23 cellular contexts compared by ENCODE assay signal in the genomic region with DNA sequence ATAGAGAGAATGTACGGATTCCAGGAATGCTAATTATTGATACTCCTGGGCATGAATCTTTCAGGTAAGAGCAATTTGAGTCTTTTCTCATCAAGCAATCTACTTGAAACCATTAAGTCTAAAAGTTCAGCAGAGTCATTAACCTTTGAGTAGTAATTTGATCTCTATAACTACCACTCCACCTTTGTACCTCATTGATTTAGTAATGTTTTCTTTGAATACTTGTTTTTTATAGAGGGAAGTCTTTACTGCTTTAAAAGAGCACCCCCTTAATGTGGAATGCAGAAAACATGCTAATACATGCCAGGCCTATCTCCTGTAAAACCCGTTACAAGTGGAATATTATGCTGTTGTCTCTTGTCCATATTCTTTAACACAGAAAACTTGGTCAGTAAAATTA.
"Had no signal": no experiment of that assay in that cellular context is flagged by ENCODE, and none has a peak within 500 bp of the region (broad histone marks: within the 10 kb centered on the region; RNA-seq: fewer than 3 reads in every experiment).

No MANE protein-coding gene starts in this region.

- H3K36me3 ChIP-seq: ovary had no signal

- H3K4me3 Mint-ChIP-seq: immature natural killer cell; memory B cell; natural killer cell; stimulated activated effector memory CD8-positive, alpha-beta T cell treated with anti-CD3 and anti-CD28 coated beads, Interleukin-12 subunit alpha, Interleukin-12 subunit beta, amount 100 ng/mL, for 72 hours; type B pancreatic cell had no signal

- H3K4me1 Mint-ChIP-seq: immature natural killer cell, memory B cell, natural killer cell had no signal

- H3K27ac ChIP-seq: dorsolateral prefrontal cortex, ovary, testis, tibial artery had no signal

- H3K27me3 Mint-ChIP-seq: memory B cell, type B pancreatic cell had no signal

- DNase-seq: dorsolateral prefrontal cortex; effector CD4-positive, alpha-beta T cell; hypothalamus; immature natural killer cell; islet precursor cell; kidney glomerular epithelial cell; left colon; left ventricle myocardium superior; natural killer cell; occipital lobe; ovary; posterior cingulate gyrus; stimulated activated CD4-positive, alpha-beta T cell treated with anti-CD3 and anti-CD28 coated beads, Interleukin-2, amount 100 ng/mL, for 24 hours; stimulated activated CD4-positive, alpha-beta T cell treated with anti-CD3 and anti-CD28 coated beads, Interleukin-4, amount 100 ng/mL, for 24 hours; stimulated activated naive CD4-positive, alpha-beta T cell treated with Interleukin-2 at 50 U/mL for 16 hours; substantia nigra; testis; tibial artery had no signal

- H3K4me3 ChIP-seq: dorsolateral prefrontal cortex, lung, ovary, testis, tibial artery had no signal

- H3K4me1 ChIP-seq: testis, tibial artery had no signal

- H3K9me3 Mint-ChIP-seq: immature natural killer cell; memory B cell; natural killer cell; stimulated activated effector memory CD8-positive, alpha-beta T cell treated with anti-CD3 and anti-CD28 coated beads, Interleukin-12 subunit alpha, Interleukin-12 subunit beta, amount 100 ng/mL, for 72 hours; type B pancreatic cell had no signal

- H3K9me3 ChIP-seq: ovary, testis, tibial artery had no signal

- ATAC-seq: left colon; left ventricle myocardium superior; natural killer cell; sciatic nerve; stimulated activated effector memory CD8-positive, alpha-beta T cell treated with anti-CD3 and anti-CD28 coated beads, Interleukin-12 subunit alpha, Interleukin-12 subunit beta, amount 100 ng/mL, for 72 hours had no signal

- H3K27ac Mint-ChIP-seq: immature natural killer cell; memory B cell; natural killer cell; stimulated activated effector memory CD8-positive, alpha-beta T cell treated with anti-CD3 and anti-CD28 coated beads, Interleukin-12 subunit alpha, Interleukin-12 subunit beta, amount 100 ng/mL, for 72 hours; type B pancreatic cell had no signal

- H3K27me3 ChIP-seq: dorsolateral prefrontal cortex, ovary, testis, tibial artery had no signal
